In genomic region chr2:4898706-4899105, GRCh38 we compare ENCODE assay signal across 20 cellular contexts.
DNase-seq lines count a peak whose midpoint lies in the region; ATAC-seq and TF ChIP-seq lines count a peak whose summit lies in the region.
"Had no signal": no experiment of that assay in that cellular context is flagged by ENCODE, and none has a peak within 500 bp of the region (broad histone marks: within the 10 kb centered on the region; RNA-seq: fewer than 3 reads in every experiment).

No MANE protein-coding gene starts in this region.

- H3K9me3 ChIP-seq in adrenal gland (replicated peaks in 1 of 3) = no peaks in the 10 kb centered on the region
- H3K9me3 ChIP-seq in lower lobe of right lung = no peaks in the 10 kb centered on the region
- H3K9me3 ChIP-seq in colonic mucosa = no peaks in the 10 kb centered on the region

- CTCF ChIA-PET in RWPE1 (lab: Yijun Ruan, JAX) = no interaction called here

- H3K27ac Mint-ChIP-seq in type B pancreatic cell = peak overlapping the region; percentile 29
- H3K27ac Mint-ChIP-seq: activated T-cell treated with anti-CD3 and anti-CD28 coated beads, Interleukin-2, amount 50 U/mL, for 24 hours; endodermal cell; memory B cell; naive thymus-derived CD4-positive, alpha-beta T cell; stimulated activated effector memory CD8-positive, alpha-beta T cell treated with anti-CD3 and anti-CD28 coated beads, Interleukin-12 subunit alpha, Interleukin-12 subunit beta, amount 100 ng/mL, for 72 hours had no signal

- intact Hi-C loops in adrenal gland (cut with DNase I) (no loop called here), lower lobe of right lung (cut with DNase I) (no loop called here), colonic mucosa (cut with DNase I) (no loop called here)

- DNase-seq in Daoy (ENCODE audit: low read depth) (peak; percentile 45), RWPE1 (ENCODE audit: low spot score) (peak; percentile 42), fibroblast of pulmonary artery (ENCODE audit: low read depth) (peak; percentile 3), type B pancreatic cell (ENCODE audit: extremely low spot score, unreplicated experiment) (no peak), adrenal gland (no peak), lower lobe of right lung (no peak), colonic mucosa (no peak)
- DNase-seq: activated CD4-positive, CD25-positive, alpha-beta regulatory T cell treated with anti-CD3 and anti-CD28 coated beads, Interleukin-2, amount 50 U/mL, for 72 hours; activated naive CD4-positive, alpha-beta T cell treated with Interleukin-2 at 50 U/mL for 16 hours; activated T-cell treated with anti-CD3 and anti-CD28 coated beads, Interleukin-2, amount 50 U/mL, for 24 hours; endodermal cell; HCEC 1CT; heart right ventricle; Kasumi-1; naive thymus-derived CD4-positive, alpha-beta T cell; NCI-H1092 treated with DMSO at 0.1 percent for 48 hours; NCI-H510A treated with DMSO at 0.1 percent for 48 hours had no signal

- no peak overlapping the region for H3K9ac ChIP-seq in colonic mucosa (ENCODE audit: low read depth in 2 of 2, low read length in 2 of 2)
- H3K9ac ChIP-seq: parathyroid adenoma had no signal

- H3K4me1 ChIP-seq in adrenal gland (replicated peaks in 1 of 2) (no peaks in the 10 kb centered on the region), lower lobe of right lung (no peaks in the 10 kb centered on the region), colonic mucosa (no peaks in the 10 kb centered on the region)
- H3K4me1 ChIP-seq: heart right ventricle, parathyroid adenoma had no signal

- H3K27me3 Mint-ChIP-seq in type B pancreatic cell = no peaks in the 10 kb centered on the region
- H3K27me3 Mint-ChIP-seq: activated T-cell treated with anti-CD3 and anti-CD28 coated beads, Interleukin-2, amount 50 U/mL, for 24 hours; memory B cell; naive thymus-derived CD4-positive, alpha-beta T cell had no signal

- POLR2A ChIA-PET in RWPE1 (lab: Yijun Ruan, JAX; ENCODE audit: low non-redundant PET) = no interaction called here

- no peaks in the 10 kb centered on the region for H3K27me3 ChIP-seq in adrenal gland
- no peaks in the 10 kb centered on the region for H3K27me3 ChIP-seq in lower lobe of right lung (ENCODE audit: low read depth)
- no peaks in the 10 kb centered on the region for H3K27me3 ChIP-seq in colonic mucosa

- H3K36me3 ChIP-seq in adrenal gland (replicated peaks in 1 of 2) (no peaks in the 10 kb centered on the region), lower lobe of right lung (no peaks in the 10 kb centered on the region), colonic mucosa (no peaks in the 10 kb centered on the region)
- H3K36me3 ChIP-seq: heart right ventricle had no signal

- no peak overlapping the region for H3K4me3 Mint-ChIP-seq in type B pancreatic cell
- H3K4me3 Mint-ChIP-seq: activated T-cell treated with anti-CD3 and anti-CD28 coated beads, Interleukin-2, amount 50 U/mL, for 24 hours; endodermal cell; memory B cell; naive thymus-derived CD4-positive, alpha-beta T cell; stimulated activated effector memory CD8-positive, alpha-beta T cell treated with anti-CD3 and anti-CD28 coated beads, Interleukin-12 subunit alpha, Interleukin-12 subunit beta, amount 100 ng/mL, for 72 hours had no signal

- H3K27ac ChIP-seq in RWPE1 (no peak overlapping the region), adrenal gland (no peak overlapping the region), lower lobe of right lung (no peak overlapping the region), colonic mucosa (no peak overlapping the region)
- H3K27ac ChIP-seq: heart right ventricle, parathyroid adenoma had no signal

- no peaks in the 10 kb centered on the region for H3K36me3 Mint-ChIP-seq in type B pancreatic cell
- H3K36me3 Mint-ChIP-seq: memory B cell; naive thymus-derived CD4-positive, alpha-beta T cell; stimulated activated effector memory CD8-positive, alpha-beta T cell treated with anti-CD3 and anti-CD28 coated beads, Interleukin-12 subunit alpha, Interleukin-12 subunit beta, amount 100 ng/mL, for 72 hours had no signal

- H3K4me1 Mint-ChIP-seq in type B pancreatic cell (ENCODE audit: unreplicated experiment) = peaks cover 9% of the 10 kb centered on the region
- H3K4me1 Mint-ChIP-seq: endodermal cell; memory B cell; naive thymus-derived CD4-positive, alpha-beta T cell; stimulated activated effector memory CD8-positive, alpha-beta T cell treated with anti-CD3 and anti-CD28 coated beads, Interleukin-12 subunit alpha, Interleukin-12 subunit beta, amount 100 ng/mL, for 72 hours had no signal

- 83 to 90% (median 88%) methylated on average over 5 of the region's 5 CpGs for WGBS in adrenal gland, 4 donors

- peaks cover 6% of the 10 kb centered on the region for H3K9me3 Mint-ChIP-seq in type B pancreatic cell
- H3K9me3 Mint-ChIP-seq: endodermal cell had no signal

- TF ChIP-seq CTCF in RWPE1 (conservative IDR thresholded peaks at IDR 0.05; ENCODE audit: low read depth) (no peak), fibroblast of pulmonary artery (IDR thresholded peaks at IDR 0.05; ENCODE audit: low read length, missing control alignments) (no peak), type B pancreatic cell (conservative IDR thresholded peaks at IDR 0.05) (no peak), adrenal gland (IDR thresholded peaks at IDR 0.05) (no peak), lower lobe of right lung (IDR thresholded peaks at IDR 0.05) (no peak), colonic mucosa (IDR thresholded peaks at IDR 0.05) (no peak)

- H3K4me3 ChIP-seq in fibroblast of pulmonary artery (replicated peaks; ENCODE audit: low read depth, low read length) (no peak overlapping the region), adrenal gland (no peak overlapping the region), lower lobe of right lung (no peak overlapping the region), colonic mucosa (no peak overlapping the region)
- H3K4me3 ChIP-seq: heart right ventricle had no signal

- no peak for TF ChIP-seq POLR2A in adrenal gland (IDR thresholded peaks at IDR 0.05)

- ATAC-seq in lower lobe of right lung = no peak
- ATAC-seq: heart right ventricle; naive thymus-derived CD4-positive, alpha-beta T cell; stimulated activated effector memory CD8-positive, alpha-beta T cell treated with anti-CD3 and anti-CD28 coated beads, Interleukin-12 subunit alpha, Interleukin-12 subunit beta, amount 100 ng/mL, for 72 hours had no signal

Comparison
In these comparisons a context has a peak if more than half of its experiments do, and no peak if none do; other contexts are left out.
1. DNase-seq: peak in Daoy (single experiment), RWPE1 (single experiment) and fibroblast of pulmonary artery (single experiment); none in type B pancreatic cell (single experiment), adrenal gland (0 of 7), lower lobe of right lung (single experiment) and colonic mucosa (single experiment).